In genomic region chr4:67201334-67201733, GRCh38 we compare ENCODE assay signal across 18 cellular contexts.
DNase-seq lines count a peak whose midpoint lies in the region; ATAC-seq, FAIRE-seq and TF ChIP-seq lines count a peak whose summit lies in the region.
"Had no signal": no experiment of that assay in that cellular context is flagged by ENCODE, and none has a peak within 500 bp of the region (broad histone marks: within the 10 kb centered on the region; RNA-seq: fewer than 3 reads in every experiment).

No MANE protein-coding gene starts in this region.

- TF ChIP-seq EP300 in GM12878 (IDR thresholded peaks at IDR 0.05; ENCODE audit: borderline replicate concordance in 1 of 2, control insufficient read depth in 1 of 2, low read depth in 2 of 2, low read length in 2 of 2) (no peak), stomach (IDR thresholded peaks at IDR 0.05) (no peak)

- TF ChIP-seq POLR2A in GM12891 (IDR thresholded peaks at IDR 0.05; ENCODE audit: low read depth, low read length) (no peak), GM12878 (IDR thresholded peaks at IDR 0.05; ENCODE audit: low read depth, low read length) (no peak), stomach (IDR thresholded peaks at IDR 0.05) (no peak)

- ATAC-seq in HG02852 (IDR thresholded peaks at IDR 0.05; ENCODE audit: unreplicated experiment): peak; percentile 49
- ATAC-seq in GM12878: peak; percentile 50; the same call in 2 of the 3 replicates
- ATAC-seq: Panc1 had no signal

- RAD21 ChIA-PET in GM12878 (lab: Charles Lee; ENCODE audit: unreplicated experiment): no interaction called here

- H3K27ac ChIP-seq in GM12878 (ENCODE audit: control insufficient read depth, insufficient read depth) (no peak overlapping the region), right atrium auricular region (no peak overlapping the region), stomach (no peak overlapping the region)

- H3K27me3 ChIP-seq in GM12878 (replicated peaks in 1 of 2; ENCODE audit: control insufficient read depth in 2 of 2, insufficient read depth in 2 of 2, low read length in 1 of 2): no peaks in the 10 kb centered on the region
- H3K27me3 ChIP-seq in right atrium auricular region: no peaks in the 10 kb centered on the region
- H3K27me3 ChIP-seq in stomach: no peaks in the 10 kb centered on the region

- H2AFZ ChIP-seq in GM12878 (ENCODE audit: control insufficient read depth, low read depth, low read length): no peak overlapping the region

- TF ChIP-seq RAD21 in GM12878 (IDR thresholded peaks at IDR 0.05; ENCODE audit: insufficient read depth, low read depth, low read length): no peak

- in situ Hi-C loops in KBM-7 (cut with MboI; ENCODE audit: low pct_unique_long_range_greater_than_20kb, low sequenced_read_pairs) (no loop called here), GM12878 (cut with MboI) (no loop called here)

- FAIRE-seq in GM12891 (lab: Jason Lieb, UNC) (no peak), GM12878 (lab: Jason Lieb, UNC) (no peak)

- H3K79me2 ChIP-seq in GM12878 (ENCODE audit: control insufficient read depth, insufficient read depth, low read length): no peaks in the 10 kb centered on the region

- no peak overlapping the region for H3K4me3 ChIP-seq in GM12878
- H3K4me3 ChIP-seq in right atrium auricular region: no peak overlapping the region
- no peak overlapping the region for H3K4me3 ChIP-seq in stomach

- no peak overlapping the region for H3K9ac ChIP-seq in GM12878 (ENCODE audit: control insufficient read depth, insufficient read depth, low read length)

- POLR2A ChIA-PET in GM12878 (lab: Charles Lee): interaction anchor here (0.7 kb wide), 1 partner anchor 711 kb away, joined by 3 read pairs; no protein-coding TSS in a partner anchor

- 16% methylated on average over 2 of the region's 3 CpGs for WGBS in GM12878 (ENCODE audit: insufficient coverage, insufficient replicate concordance, low lambda C conversion rate, missing lambda C conversion rate)
- WGBS in stomach, 5 donors: 73 to 89% (median 85%) methylated on average over 3 of the region's 3 CpGs

- TF ChIP-seq CTCF in GM12878 (IDR thresholded peaks at IDR 0.05 in 2 of 3, conservative IDR thresholded peaks at IDR 0.05 in 1 of 3; ENCODE audit: control insufficient read depth in 2 of 3, extremely low read depth in 1 of 3, insufficient read depth in 1 of 3, low read depth in 3 of 3, low read length in 3 of 3): no peak
- TF ChIP-seq CTCF in right atrium auricular region (IDR thresholded peaks at IDR 0.05): no peak
- no peak for TF ChIP-seq CTCF in stomach (IDR thresholded peaks at IDR 0.05)

- H3K4me1 ChIP-seq in GM12878 (ENCODE audit: control insufficient read depth, insufficient read depth, low read length) (no peaks in the 10 kb centered on the region), right atrium auricular region (no peaks in the 10 kb centered on the region), stomach (no peaks in the 10 kb centered on the region)

- H3K36me3 ChIP-seq in GM12878 (ENCODE audit: control insufficient read depth in 2 of 2, insufficient read depth in 2 of 2, low read length in 1 of 2): no peaks in the 10 kb centered on the region
- H3K36me3 ChIP-seq in right atrium auricular region: no peaks in the 10 kb centered on the region
- no peaks in the 10 kb centered on the region for H3K36me3 ChIP-seq in stomach

- no TSS peak for BruUV-seq in GM12878 (replicated peaks; lab: Mats Ljungman, UMichigan)

- DNase-seq in GM12891 (ENCODE audit: insufficient read length, low spot score) (no peak), KBM-7 (peak; percentile 45), GM12878 (ENCODE audit: low read depth, low spot score) (no peak), dedifferentiated amniotic fluid mesenchymal stem cell (ENCODE audit: extremely low spot score) (no peak), right atrium auricular region (ENCODE audit: low spot score) (no peak), stomach (no peak)
- DNase-seq in activated CD4-positive, alpha-beta T cell treated with anti-CD3 and anti-CD28 coated beads for 48 hours: no peak
- DNase-seq: Calu3; CD4-positive, alpha-beta memory T cell; H7; IMR-90; NCI-H1048; NCI-H146; NCI-H2081; NCI-H510A; NCI-H82 had no signal

- H3K4me2 ChIP-seq in GM12878 (ENCODE audit: control insufficient read depth, insufficient read depth): no peak overlapping the region

- no peaks in the 10 kb centered on the region for H4K20me1 ChIP-seq in GM12878 (ENCODE audit: control insufficient read depth, insufficient read depth)

- no peaks in the 10 kb centered on the region for H3K9me3 ChIP-seq in GM12878 (replicated peaks; ENCODE audit: control insufficient read depth, insufficient read depth, low read length)
- no peaks in the 10 kb centered on the region for H3K9me3 ChIP-seq in right atrium auricular region
- no peaks in the 10 kb centered on the region for H3K9me3 ChIP-seq in stomach

- SMC1A ChIA-PET in GM12878 (lab: Charles Lee; ENCODE audit: uncharacterized antibody, unreplicated experiment): no interaction called here

- intact Hi-C loops in GM12878 (cut with micrococcal nuclease; ENCODE audit: unreplicated experiment) (no loop called here), stomach (cut with DNase I; ENCODE audit: low total_unique reads) (no loop called here)

- CTCF ChIA-PET in GM12878 (lab: Yijun Ruan, JAX): no interaction called here

TF ChIP-seq in GM12891, 5 proteins besides CTCF, POLR2A, EP300 and RAD21:
- TF ChIP-seq TAF1 (IDR thresholded peaks at IDR 0.05; ENCODE audit: low read depth, low read length) (no peak), SPI1 (IDR thresholded peaks at IDR 0.05; ENCODE audit: low read depth, low read length) (peak; percentile 77)

TF ChIP-seq in GM12878, 131 proteins besides CTCF, POLR2A, EP300 and RAD21:
- no peak for TF ChIP-seq ELK1 (IDR thresholded peaks at IDR 0.05; ENCODE audit: low read depth, low read length)
- peak; percentile 67; the same call in 1 of the 2 replicates for TF ChIP-seq SPI1 (IDR thresholded peaks at IDR 0.05; ENCODE audit: borderline replicate concordance, insufficient read depth, low read depth, low read length)
- TF ChIP-seq YY1 (IDR thresholded peaks at IDR 0.05; ENCODE audit: low read depth, low read length): 0 out of 2 replicates have a peak, but pooled peaks have one; percentile 24
